In genomic region chr9:17665450-17665849, GRCh38 we compare ENCODE assay signal across 34 cellular contexts.
"Had no signal": no experiment of that assay in that cellular context is flagged by ENCODE, and none has a peak within 500 bp of the region (broad histone marks: within the 10 kb centered on the region; RNA-seq: fewer than 3 reads in every experiment).

No MANE protein-coding gene starts in this region.

- H3K4me1 ChIP-seq: adrenal gland, ascending aorta, body of pancreas, breast epithelium had no signal

- H3K27me3 ChIP-seq: adrenal gland, ascending aorta, body of pancreas, brain microvascular endothelial cell, breast epithelium, cardiac muscle cell had no signal

- ATAC-seq: activated naive CD4-positive, alpha-beta T cell treated with anti-CD3 and anti-CD28 coated beads, Interleukin-2, amount 50 U/mL, for 72 hours; activated naive CD8-positive, alpha-beta T cell treated with anti-CD3 and anti-CD28 coated beads, Interleukin-2, amount 50 U/mL, for 24 hours; activated T-cell treated with anti-CD3 and anti-CD28 coated beads, Interleukin-2, amount 50 U/mL, for 4 hours; activated T-cell treated with anti-CD3 and anti-CD28 coated beads, Interleukin-2, amount 50 U/mL, for 72 hours; activated T-helper 17 cell treated with anti-CD3 and anti-CD28 coated beads, Interleukin-2, amount 50 U/mL, for 72 hours; body of pancreas had no signal

- H3K9me3 ChIP-seq: adrenal gland, ascending aorta, body of pancreas, breast epithelium had no signal

- H3K4me3 ChIP-seq: adrenal gland, ascending aorta, body of pancreas, breast epithelium, cardiac muscle cell had no signal

- H3K36me3 ChIP-seq: adrenal gland, ascending aorta, brain microvascular endothelial cell, breast epithelium, cardiac muscle cell had no signal

- DNase-seq: activated effector memory CD4-positive, alpha-beta T cell treated with anti-CD3 and anti-CD28 coated beads, Interleukin-2, amount 50 U/mL, for 16 hours; activated effector memory CD4-positive, alpha-beta T cell treated with Interleukin-2 at 50 U/mL for 16 hours; activated gamma-delta T cell; activated gamma-delta T cell treated with Interleukin-2 at 50 U/mL for 16 hours; activated naive CD4-positive, alpha-beta T cell; activated naive CD4-positive, alpha-beta T cell treated with anti-CD3 and anti-CD28 coated beads for 36 hours; activated naive CD4-positive, alpha-beta T cell treated with anti-CD3 and anti-CD28 coated beads, Interleukin-2, amount 10 ng/mL, durations not matched to agents 7 days and 5 days; activated naive CD4-positive, alpha-beta T cell treated with anti-CD3 and anti-CD28 coated beads, Interleukin-2, amount 50 U/mL, for 16 hours; activated naive CD4-positive, alpha-beta T cell treated with Interleukin-2 at 50 U/mL for 16 hours; activated naive CD8-positive, alpha-beta T cell treated with anti-CD3 and anti-CD28 coated beads for 36 hours; activated naive CD8-positive, alpha-beta T cell treated with anti-CD3 and anti-CD28 coated beads, Interleukin-2, amount 10 ng/mL, durations not matched to agents 7 days and 5 days; activated naive CD8-positive, alpha-beta T cell treated with anti-CD3 and anti-CD28 coated beads, Interleukin-2, amount 50 U/mL, for 24 hours; activated T-cell treated with anti-CD3 and anti-CD28 coated beads, Interleukin-2, amount 50 U/mL, for 1 hour; activated T-cell treated with anti-CD3 and anti-CD28 coated beads, Interleukin-2, amount 50 U/mL, for 24 hours; activated T-cell treated with anti-CD3 and anti-CD28 coated beads, Interleukin-2, amount 50 U/mL, for 4 hours; activated T-cell treated with anti-CD3 and anti-CD28 coated beads, Interleukin-2, amount 50 U/mL, for 48 hours; activated T-cell treated with anti-CD3 and anti-CD28 coated beads, Interleukin-2, amount 50 U/mL, for 72 hours; adrenal gland; amniotic stem cell; amygdala; anterior cingulate cortex; aorta; body of pancreas; brain microvascular endothelial cell; caudate nucleus; central memory CD4-positive, alpha-beta T cell; cerebellar nuclear complex had no signal

- FAIRE-seq: astrocyte, bronchial epithelial cell had no signal

- H3K27ac ChIP-seq: adrenal gland, ascending aorta, body of pancreas, brain microvascular endothelial cell, breast epithelium, cardiac muscle cell had no signal
